1 cellular context compared by ENCODE assay signal in the genomic region with DNA sequence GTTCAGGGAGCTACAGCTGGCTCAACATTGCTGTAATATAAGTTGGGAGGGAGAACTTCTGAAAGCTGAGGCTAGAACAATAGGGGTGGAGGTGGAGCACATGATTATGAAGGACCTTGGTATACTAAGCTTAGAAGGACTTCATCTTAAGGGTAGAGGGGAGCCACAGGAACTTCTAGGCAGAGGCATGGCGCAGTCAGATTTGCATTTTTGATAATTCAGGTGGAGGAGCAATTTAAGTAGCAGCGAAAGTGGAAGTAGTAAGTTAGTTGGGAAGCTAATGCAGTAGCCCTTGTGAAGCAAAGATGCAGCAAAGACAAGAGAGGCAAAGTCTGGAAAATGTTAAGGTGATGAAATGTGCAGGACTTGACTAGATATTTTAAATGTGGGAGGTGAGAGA.
TF ChIP-seq lines count a peak whose summit lies in the region.

No MANE protein-coding gene starts in this region.

TF ChIP-seq in GM12878, 131 proteins besides CTCF, POLR2A, EP300 and RAD21 (continued from another document):
- TF ChIP-seq, protein P1, sequence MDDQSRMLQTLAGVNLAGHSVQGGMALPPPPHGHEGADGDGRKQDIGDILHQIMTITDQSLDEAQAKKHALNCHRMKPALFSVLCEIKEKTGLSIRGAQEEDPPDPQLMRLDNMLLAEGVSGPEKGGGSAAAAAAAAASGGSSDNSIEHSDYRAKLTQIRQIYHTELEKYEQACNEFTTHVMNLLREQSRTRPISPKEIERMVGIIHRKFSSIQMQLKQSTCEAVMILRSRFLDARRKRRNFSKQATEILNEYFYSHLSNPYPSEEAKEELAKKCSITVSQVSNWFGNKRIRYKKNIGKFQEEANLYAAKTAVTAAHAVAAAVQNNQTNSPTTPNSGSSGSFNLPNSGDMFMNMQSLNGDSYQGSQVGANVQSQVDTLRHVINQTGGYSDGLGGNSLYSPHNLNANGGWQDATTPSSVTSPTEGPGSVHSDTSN (IDR thresholded peaks at IDR 0.05; ENCODE audit: insufficient replicate concordance, low read depth, low read length) = no peak
